In the genomic region with DNA sequence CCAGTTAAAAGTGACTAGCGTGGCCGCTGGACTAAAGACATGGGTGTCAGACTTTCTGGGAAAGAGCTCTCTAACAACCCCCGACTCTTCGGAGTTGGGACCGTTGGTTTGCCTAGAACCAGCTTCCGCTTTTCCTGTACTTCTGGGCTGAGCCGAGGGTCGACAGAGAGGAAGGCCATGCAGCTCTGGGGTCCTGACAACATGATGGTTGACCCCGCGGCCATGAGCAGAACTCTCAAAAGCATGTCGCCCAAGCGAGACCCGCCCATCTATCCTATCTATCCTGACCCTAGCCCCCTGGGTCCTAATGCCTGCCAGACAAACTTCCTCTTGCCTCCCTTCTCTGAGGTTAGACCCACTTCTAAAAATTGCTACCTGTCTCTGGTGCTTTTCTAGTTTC, we compare ENCODE assay signal across 7 cellular contexts. TPM values are rescaled to one million over a fixed set of nuclear protein-coding genes. Genes with fewer than 3 reads are reported as not detected.
"Had no signal": no experiment of that assay in that cellular context is flagged by ENCODE, and none has a peak within 500 bp of the region (broad histone marks: within the 10 kb centered on the region; RNA-seq: fewer than 3 reads in every experiment).

No MANE protein-coding gene starts in this region.

RNA-seq across cellular contexts. Expression of gene TBX10, which starts 18.9 kb away (rescaled TPM):
- total RNA-seq: activated CD8-positive, alpha-beta memory T cell treated with anti-CD3 and anti-CD28 coated beads for 36 hours; activated naive CD4-positive, alpha-beta T cell treated with anti-CD3 and anti-CD28 coated beads for 36 hours; activated T-helper 17 cell treated with anti-CD3 and anti-CD28 coated beads, Interleukin-2, amount 50 U/mL, for 72 hours; kidney; psoas muscle; spleen had no signal

RNA-seq across cellular contexts. Expression of gene ACY3, which starts 29.9 kb away (rescaled TPM):
- total RNA-seq: activated naive CD4-positive, alpha-beta T cell treated with anti-CD3 and anti-CD28 coated beads for 36 hours; left ventricle myocardium inferior; psoas muscle had no signal
